ENCODE assay signal across 1 cellular context in the genomic region with DNA sequence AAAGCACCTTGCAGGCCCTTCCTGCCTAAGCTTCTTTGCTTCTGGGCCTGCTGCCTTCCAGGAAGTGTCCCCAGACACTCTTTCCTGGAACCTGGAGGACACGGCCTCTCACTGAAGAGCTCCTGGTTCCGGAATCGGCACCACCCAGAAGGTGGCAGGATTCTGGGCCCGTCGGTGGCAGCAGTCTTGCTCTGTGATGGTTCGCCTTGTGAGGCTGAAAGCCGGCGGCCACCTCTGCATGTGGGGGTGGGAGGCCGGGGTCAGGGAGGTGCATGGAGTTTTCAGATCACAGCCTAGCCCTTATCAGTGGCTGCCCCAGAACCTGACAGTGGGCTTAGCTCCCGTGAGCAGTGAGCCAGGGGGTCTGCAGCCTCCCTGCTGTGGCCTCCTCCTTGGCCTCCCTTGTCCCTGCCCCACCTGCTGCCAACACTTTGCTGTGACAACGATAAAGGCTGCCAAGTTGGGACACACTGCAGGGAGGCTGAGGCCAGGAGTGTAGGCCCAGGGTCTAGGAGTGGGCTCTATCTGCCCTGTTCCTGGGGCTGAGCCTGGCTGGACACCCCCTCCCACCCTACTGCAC.
TF ChIP-seq lines count a peak whose summit lies in the region.

No MANE protein-coding gene starts in this region.

TF ChIP-seq in IMR-90, 13 proteins besides CTCF, POLR2A, EP300 and RAD21:
- TF ChIP-seq RCOR1 (IDR thresholded peaks at IDR 0.05; ENCODE audit: insufficient replicate concordance, low read length) (no peak), RFX5 (IDR thresholded peaks at IDR 0.05; ENCODE audit: low read depth, low read length) (no peak), ELK1 (IDR thresholded peaks at IDR 0.05; ENCODE audit: borderline replicate concordance, low read depth, low read length) (no peak), CEBPB (IDR thresholded peaks at IDR 0.05; ENCODE audit: low read depth, low read length) (no peak), BHLHE40 (IDR thresholded peaks at IDR 0.05; ENCODE audit: low read depth, low read length) (no peak), MXI1 (IDR thresholded peaks at IDR 0.05; ENCODE audit: borderline replicate concordance, low read depth, low read length) (no peak), USF2 (IDR thresholded peaks at IDR 0.05; ENCODE audit: low read depth, low read length) (no peak), MAFK (IDR thresholded peaks at IDR 0.05; ENCODE audit: low read depth, low read length) (no peak), FOS (IDR thresholded peaks at IDR 0.05; ENCODE audit: low read depth, low read length) (no peak), MAZ (IDR thresholded peaks at IDR 0.05; ENCODE audit: borderline replicate concordance, low read depth, low read length) (no peak), CHD1 (IDR thresholded peaks at IDR 0.05; ENCODE audit: low read depth, low read length) (no peak), NFE2L2 (IDR thresholded peaks at IDR 0.05; ENCODE audit: low read depth, low read length) (no peak), SMC3 (IDR thresholded peaks at IDR 0.05; ENCODE audit: low read depth, low read length) (no peak)
TF ChIP-seq in IMR-90: peak in this region for 0.
